ENCODE assay signal across 9 cellular contexts in the genomic region with DNA sequence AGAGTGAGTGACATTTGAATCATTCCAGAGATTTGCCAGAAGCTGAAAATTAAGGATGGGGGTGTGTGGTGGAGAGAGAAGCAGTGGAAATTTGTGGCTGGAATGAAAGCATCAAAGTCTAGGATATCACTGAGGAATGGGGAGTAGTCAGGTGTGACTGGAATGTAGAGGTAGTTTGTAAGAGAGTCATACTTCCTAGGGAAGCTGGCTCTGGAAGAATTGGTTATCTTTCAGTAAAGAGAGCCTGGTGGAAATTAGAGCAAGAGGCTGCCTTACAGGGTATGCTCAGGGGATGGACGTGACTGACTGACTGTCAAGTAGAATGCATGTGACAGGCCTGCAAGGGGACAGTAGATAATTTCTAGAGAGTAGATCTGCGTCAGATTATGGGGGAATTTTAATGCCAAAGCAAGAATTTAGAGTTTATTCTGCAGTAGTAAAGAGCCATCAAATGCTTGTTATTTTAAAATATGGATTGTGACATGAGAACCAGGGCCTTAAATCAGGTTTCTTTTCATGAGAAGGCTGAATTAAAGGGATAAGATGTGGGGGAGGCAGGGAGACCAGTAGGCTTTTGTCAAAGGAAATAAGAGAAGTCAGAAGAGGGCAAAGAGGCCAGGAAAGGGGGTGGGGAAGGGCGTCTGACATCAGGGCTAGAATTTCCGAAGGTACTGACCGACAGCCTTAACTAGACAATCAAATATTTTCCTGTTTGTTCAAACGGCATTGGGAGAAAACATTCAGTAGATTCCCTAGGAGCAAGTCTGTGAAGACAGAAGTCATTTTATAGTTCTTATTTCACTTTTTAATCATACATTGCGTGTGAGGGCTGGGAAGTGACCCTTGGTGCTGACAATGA.
DNase-seq lines count a peak whose midpoint lies in the region; ATAC-seq lines count a peak whose summit lies in the region.
"Had no signal": no experiment of that assay in that cellular context is flagged by ENCODE, and none has a peak within 500 bp of the region (broad histone marks: within the 10 kb centered on the region; RNA-seq: fewer than 3 reads in every experiment).

No MANE protein-coding gene starts in this region.

- ATAC-seq in Right ventricle myocardium inferior (peak; percentile 37), Right ventricle myocardium superior (ENCODE audit: poor library complexity) (peak; percentile 41), GM21825 (IDR thresholded peaks at IDR 0.05; ENCODE audit: unreplicated experiment) (no peak), esophagus mucosa (no peak)
- no peak for ATAC-seq in activated CD8-positive, alpha-beta T cell treated with anti-CD3 and anti-CD28 coated beads, Interleukin-2, amount 10 ng/mL, durations not matched to agents 7 days and 5 days
- ATAC-seq: activated CD4-positive, alpha-beta T cell treated with anti-CD3 and anti-CD28 coated beads for 36 hours had no signal

- H3K36me3 Mint-ChIP-seq in activated CD8-positive, alpha-beta T cell treated with anti-CD3 and anti-CD28 coated beads, Interleukin-2, amount 10 ng/mL, durations not matched to agents 7 days and 5 days (ENCODE audit: low read depth): peaks cover 34% of the 10 kb centered on the region

- H3K4me1 ChIP-seq in neuron (ENCODE audit: insufficient read depth, low read length): peaks cover 37% of the 10 kb centered on the region

- no peaks in the 10 kb centered on the region for H3K9me3 Mint-ChIP-seq in activated CD8-positive, alpha-beta T cell treated with anti-CD3 and anti-CD28 coated beads, Interleukin-2, amount 10 ng/mL, durations not matched to agents 7 days and 5 days (ENCODE audit: insufficient read depth)

- intact Hi-C loops in Right ventricle myocardium inferior (cut with DNase I) (no loop called here), cardiac septum (cut with DNase I) (loop anchor here (5.0 kb wide), 1 partner anchor 37 kb away; no protein-coding TSS in a partner anchor), Right ventricle myocardium superior (cut with DNase I) (no loop called here)

- no peaks in the 10 kb centered on the region for H3K27me3 Mint-ChIP-seq in activated CD8-positive, alpha-beta T cell treated with anti-CD3 and anti-CD28 coated beads, Interleukin-2, amount 10 ng/mL, durations not matched to agents 7 days and 5 days (ENCODE audit: low read depth)
- H3K27me3 Mint-ChIP-seq: activated CD4-positive, alpha-beta T cell treated with anti-CD3 and anti-CD28 coated beads for 36 hours had no signal

- peaks cover 13% of the 10 kb centered on the region for H3K36me3 ChIP-seq in neuron (ENCODE audit: insufficient read depth, low read length)

- no peaks in the 10 kb centered on the region for H3K27me3 ChIP-seq in neuron (ENCODE audit: insufficient read depth, low read length)

- no peak overlapping the region for H3K4me3 Mint-ChIP-seq in activated CD8-positive, alpha-beta T cell treated with anti-CD3 and anti-CD28 coated beads, Interleukin-2, amount 10 ng/mL, durations not matched to agents 7 days and 5 days
- H3K4me3 Mint-ChIP-seq: activated CD4-positive, alpha-beta T cell treated with anti-CD3 and anti-CD28 coated beads for 36 hours had no signal

- H2AFZ ChIP-seq in neuron (ENCODE audit: low read depth, low read length): no peak overlapping the region

- H3K9me3 ChIP-seq in neuron (ENCODE audit: low read length): peaks cover 4% of the 10 kb centered on the region

- peaks cover 19% of the 10 kb centered on the region for H3K4me1 Mint-ChIP-seq in activated CD8-positive, alpha-beta T cell treated with anti-CD3 and anti-CD28 coated beads, Interleukin-2, amount 10 ng/mL, durations not matched to agents 7 days and 5 days (ENCODE audit: low read depth)

- CTCF ChIA-PET in activated CD8-positive, alpha-beta T cell treated with anti-CD3 and anti-CD28 coated beads, Interleukin-2, amount 10 ng/mL, durations not matched to agents 7 days and 5 days (lab: Charles Lee): no interaction called here

- POLR2A ChIA-PET in activated CD8-positive, alpha-beta T cell treated with anti-CD3 and anti-CD28 coated beads, Interleukin-2, amount 10 ng/mL, durations not matched to agents 7 days and 5 days (lab: Charles Lee): interaction anchor here (0.6 kb wide), 1 partner anchor 509 kb away, joined by 3 read pairs; no protein-coding TSS in a partner anchor

- H3K27ac Mint-ChIP-seq in activated CD8-positive, alpha-beta T cell treated with anti-CD3 and anti-CD28 coated beads, Interleukin-2, amount 10 ng/mL, durations not matched to agents 7 days and 5 days: no peak overlapping the region
- H3K27ac Mint-ChIP-seq: activated CD4-positive, alpha-beta T cell treated with anti-CD3 and anti-CD28 coated beads for 36 hours had no signal

- peak overlapping the region; percentile 42 for H3K4me3 ChIP-seq in neuron (ENCODE audit: low read length)

- DNase-seq in Right ventricle myocardium inferior (ENCODE audit: missing footprints): no peak
- DNase-seq in cardiac septum (ENCODE audit: low spot score): no peak
- no peak for DNase-seq in Right ventricle myocardium superior
- no peak for DNase-seq in activated CD8-positive, alpha-beta T cell treated with anti-CD3 and anti-CD28 coated beads, Interleukin-2, amount 10 ng/mL, durations not matched to agents 7 days and 5 days
- no peak for DNase-seq in stimulated activated naive CD4-positive, alpha-beta T cell treated with Interleukin-2 at 50 U/mL for 16 hours (lab: John Stamatoyannopoulos, UW)
- DNase-seq: activated CD4-positive, alpha-beta T cell treated with anti-CD3 and anti-CD28 coated beads for 36 hours had no signal

Comparison
In these comparisons a context has a peak if more than half of its experiments do, and no peak if none do; other contexts are left out.
1. ATAC-seq: peak in Right ventricle myocardium inferior (single experiment) and Right ventricle myocardium superior (single experiment); none in activated CD8-positive, alpha-beta T cell treated with anti-CD3 and anti-CD28 coated beads, Interleukin-2, amount 10 ng/mL, durations not matched to agents 7 days and 5 days (single experiment), GM21825 (single experiment) and esophagus mucosa (single experiment).